In the genomic region with DNA sequence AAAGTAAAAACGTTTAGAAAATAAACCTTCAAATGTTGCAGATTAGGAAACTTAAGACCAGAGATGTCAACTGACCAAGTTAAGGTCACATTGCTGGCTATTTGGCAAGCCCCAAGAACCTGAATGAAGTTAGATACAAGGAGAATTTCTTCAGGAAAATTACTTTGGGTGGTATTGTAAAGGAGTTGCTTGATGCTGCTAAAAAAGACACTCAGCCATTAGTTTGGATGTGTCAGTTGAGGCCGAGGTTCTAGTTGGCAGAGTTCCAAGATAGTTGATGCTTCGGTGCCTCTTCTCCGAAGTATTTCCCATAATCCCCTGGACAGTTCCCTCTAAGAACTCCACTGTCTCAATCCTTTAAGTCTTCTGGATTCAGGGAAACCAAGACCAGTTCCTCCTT, we compare ENCODE assay signal across 12 cellular contexts. TPM values are rescaled to one million over a fixed set of nuclear protein-coding genes. Genes with fewer than 3 reads are reported as not detected.
DNase-seq lines count a peak whose midpoint lies in the region; ATAC-seq and TF ChIP-seq lines count a peak whose summit lies in the region.
"Had no signal": no experiment of that assay in that cellular context is flagged by ENCODE, and none has a peak within 500 bp of the region (broad histone marks: within the 10 kb centered on the region; RNA-seq: fewer than 3 reads in every experiment).

No MANE protein-coding gene starts in this region.

- ATAC-seq in activated naive CD4-positive, alpha-beta T cell treated with anti-CD3 and anti-CD28 coated beads, Interleukin-2, amount 50 U/mL, for 72 hours = no peak
- ATAC-seq: Right ventricle myocardium inferior had no signal

- no peak for DNase-seq in activated naive CD4-positive, alpha-beta T cell treated with anti-CD3 and anti-CD28 coated beads, Interleukin-2, amount 50 U/mL, for 72 hours (ENCODE audit: low spot score in 2 of 2)
- DNase-seq in activated naive CD4-positive, alpha-beta T cell treated with anti-CD3 and anti-CD28 coated beads, Interleukin-2, amount 50 U/mL, for 16 hours = no peak
- DNase-seq in SK-N-MC (ENCODE audit: low read depth, low spot score) = no peak
- DNase-seq in esophagus squamous epithelium (lab: John Stamatoyannopoulos, UW) = no peak
- no peak for DNase-seq in testis
- DNase-seq in esophagus muscularis mucosa (ENCODE audit: extremely low spot score) = no peak
- DNase-seq in NCI-H2029 (lab: John Stamatoyannopoulos, UW) = no peak
- DNase-seq in HEK293T (ENCODE audit: extremely low spot score) = no peak
- DNase-seq: NCI-H1694 had no signal

- no peaks in the 10 kb centered on the region for H3K9me3 ChIP-seq in SK-N-MC (ENCODE audit: low read depth, low read length)
- no peaks in the 10 kb centered on the region for H3K9me3 ChIP-seq in esophagus squamous epithelium
- H3K9me3 ChIP-seq in testis = no peaks in the 10 kb centered on the region
- no peaks in the 10 kb centered on the region for H3K9me3 ChIP-seq in esophagus muscularis mucosa
- H3K9me3 ChIP-seq: prostate gland had no signal

- H3K4me1 ChIP-seq in esophagus squamous epithelium (peaks cover 21 to 94% (median 27%) of the 10 kb centered on the region in 3 donors), testis (peaks cover 18% of the 10 kb centered on the region), esophagus muscularis mucosa (peaks cover 6 to 33% (median 12%) of the 10 kb centered on the region in 4 donors)

- TF ChIP-seq CTCF in esophagus squamous epithelium (IDR thresholded peaks at IDR 0.05) = no peak
- TF ChIP-seq CTCF in testis (IDR thresholded peaks at IDR 0.05) = no peak
- no peak for TF ChIP-seq CTCF in esophagus muscularis mucosa (IDR thresholded peaks at IDR 0.05)

- H3K27me3 ChIP-seq in esophagus squamous epithelium (no peaks in the 10 kb centered on the region), testis (no peaks in the 10 kb centered on the region), esophagus muscularis mucosa (no peaks in the 10 kb centered on the region)

- H3K9ac ChIP-seq in SK-N-MC (ENCODE audit: insufficient read length) = no peak overlapping the region

- TF ChIP-seq POLR2A in esophagus squamous epithelium (IDR thresholded peaks at IDR 0.05) (no peak), testis (IDR thresholded peaks at IDR 0.05) (no peak), esophagus muscularis mucosa (IDR thresholded peaks at IDR 0.05; ENCODE audit: low read depth) (no peak)

- peaks cover 15 to 48% of the 10 kb centered on the region in 2 donors for H3K36me3 Mint-ChIP-seq in activated naive CD4-positive, alpha-beta T cell treated with anti-CD3 and anti-CD28 coated beads, Interleukin-2, amount 50 U/mL, for 72 hours

- intact Hi-C loops in esophagus squamous epithelium (cut with DNase I) (no loop called here), testis (cut with DNase I; ENCODE audit: low total_unique reads) (no loop called here), esophagus muscularis mucosa (cut with DNase I) (no loop called here)

- H3K27ac ChIP-seq in SK-N-MC (peak overlapping the region; percentile 83; the same call in 1 of the 2 replicates), esophagus squamous epithelium (peak overlapping the region; percentile 29 to 76 (median 64)), testis (peak overlapping the region; percentile 13 to 69), esophagus muscularis mucosa (replicated peaks in 1 of 4) (peak overlapping the region in 1 of 4 donors; percentile 15)
- H3K27ac ChIP-seq: prostate gland had no signal

- TF ChIP-seq EP300 in esophagus muscularis mucosa (IDR thresholded peaks at IDR 0.05) = no peak

- peak overlapping the region; percentile 93 to 99 for H3K27ac Mint-ChIP-seq in activated naive CD4-positive, alpha-beta T cell treated with anti-CD3 and anti-CD28 coated beads, Interleukin-2, amount 50 U/mL, for 72 hours

- POLR2A ChIA-PET in HEK293T (lab: Yijun Ruan, JAX) = interaction anchor here (1.0 kb wide), 1 partner anchor 136 kb away, joined by 3 read pairs; a partner anchor contains a TSS

- H3K9me3 Mint-ChIP-seq in activated naive CD4-positive, alpha-beta T cell treated with anti-CD3 and anti-CD28 coated beads, Interleukin-2, amount 50 U/mL, for 72 hours = no peaks in the 10 kb centered on the region

- CTCF ChIA-PET in HEK293T (lab: Yijun Ruan, JAX) = no interaction called here

- 17 to 27% methylated on average over 4 of the region's 4 CpGs for WGBS in esophagus squamous epithelium, 2 donors
- 39 to 47% methylated on average over 4 of the region's 4 CpGs for WGBS in testis, 2 donors
- WGBS in esophagus muscularis mucosa = 41% methylated on average over 3 of the region's 4 CpGs

- H3K4me3 ChIP-seq in SK-N-MC (peak overlapping the region; percentile 5; the same call in 1 of the 2 replicates), esophagus squamous epithelium (no peak overlapping the region), testis (no peak overlapping the region), esophagus muscularis mucosa (no peak overlapping the region)
- H3K4me3 ChIP-seq: prostate gland had no signal

- H3K36me3 ChIP-seq in SK-N-MC (ENCODE audit: insufficient read depth, low read length) = peaks cover 21% of the 10 kb centered on the region
- H3K36me3 ChIP-seq in esophagus squamous epithelium = peaks cover 0 to 21% (median 8%) of the 10 kb centered on the region in 3 donors
- no peaks in the 10 kb centered on the region for H3K36me3 ChIP-seq in testis (ENCODE audit: low read depth, missing control alignments)
- H3K36me3 ChIP-seq in esophagus muscularis mucosa = peaks cover 0 to 22% (median 16%) of the 10 kb centered on the region in 4 donors
- H3K36me3 ChIP-seq: prostate gland had no signal

TF ChIP-seq in HEK293T, 16 proteins besides CTCF, POLR2A, EP300 and RAD21:
- no peak for TF ChIP-seq FOXM1 (IDR thresholded peaks at IDR 0.05; ENCODE audit: borderline replicate concordance)
- TF ChIP-seq, protein P1, sequence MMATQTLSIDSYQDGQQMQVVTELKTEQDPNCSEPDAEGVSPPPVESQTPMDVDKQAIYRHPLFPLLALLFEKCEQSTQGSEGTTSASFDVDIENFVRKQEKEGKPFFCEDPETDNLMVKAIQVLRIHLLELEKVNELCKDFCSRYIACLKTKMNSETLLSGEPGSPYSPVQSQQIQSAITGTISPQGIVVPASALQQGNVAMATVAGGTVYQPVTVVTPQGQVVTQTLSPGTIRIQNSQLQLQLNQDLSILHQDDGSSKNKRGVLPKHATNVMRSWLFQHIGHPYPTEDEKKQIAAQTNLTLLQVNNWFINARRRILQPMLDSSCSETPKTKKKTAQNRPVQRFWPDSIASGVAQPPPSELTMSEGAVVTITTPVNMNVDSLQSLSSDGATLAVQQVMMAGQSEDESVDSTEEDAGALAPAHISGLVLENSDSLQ (IDR thresholded peaks at IDR 0.05) = no peak

RNA-seq across cellular contexts. Expression of a gene that starts 24.3 kb away (rescaled TPM):
- total RNA-seq in activated naive CD4-positive, alpha-beta T cell treated with anti-CD3 and anti-CD28 coated beads, Interleukin-2, amount 50 U/mL, for 72 hours = 10 to 100 TPM; 68.3 to 74.7 TPM
- 10 to 100 TPM; 39.4 to 74.8 (median 51.8) TPM for total RNA-seq in esophagus squamous epithelium
- total RNA-seq in testis = 10 to 100 TPM; 37.5 to 46.1 TPM
- polyA plus RNA-seq in testis (ENCODE audit: insufficient read depth, low read depth, low replicate concordance) = 17.5 TPM
- 10 to 100 TPM; 27.8 to 55.8 (median 43.3) TPM for total RNA-seq in esophagus muscularis mucosa

RNA-seq across cellular contexts. Expression of a gene that starts 35.0 kb away (rescaled TPM):
- not detected for total RNA-seq in activated naive CD4-positive, alpha-beta T cell treated with anti-CD3 and anti-CD28 coated beads, Interleukin-2, amount 50 U/mL, for 72 hours
- total RNA-seq in esophagus squamous epithelium (not detected), testis (10 to 100 TPM in 1 of 2 donors, 1 to 10 TPM in 1; 9.7 to 24.0 TPM), esophagus muscularis mucosa (not detected)
- 52.5 TPM for polyA plus RNA-seq in testis (ENCODE audit: insufficient read depth, low read depth, low replicate concordance)
- total RNA-seq: CD4-positive, alpha-beta memory T cell; Right ventricle myocardium inferior had no signal

Comparison
In these comparisons a context has a peak if more than half of its experiments do, and no peak if none do; other contexts are left out.
1. RNA of a gene that starts 35.0 kb away (total RNA-seq): 9.7 to 24.0 TPM in testis; not detected in esophagus muscularis mucosa, not detected in activated naive CD4-positive, alpha-beta T cell treated with anti-CD3 and anti-CD28 coated beads, Interleukin-2, amount 50 U/mL, for 72 hours and not detected in esophagus squamous epithelium; every median in the first group is over 10 times any median in the second.